Comparison of ENCODE assay signal across 18 cellular contexts in genomic region chr10:75632750-75633462, GRCh38.
DNase-seq lines count a peak whose midpoint lies in the region; TF ChIP-seq lines count a peak whose summit lies in the region.
"Had no signal": no experiment of that assay in that cellular context is flagged by ENCODE, and none has a peak within 500 bp of the region (broad histone marks: within the 10 kb centered on the region; RNA-seq: fewer than 3 reads in every experiment).

No MANE protein-coding gene starts in this region.

- H3K4me3 ChIP-seq in H7 (ENCODE audit: insufficient read depth, low read depth, low read length), result no peak overlapping the region
- no peak overlapping the region for H3K4me3 ChIP-seq in esophagus muscularis mucosa
- H3K4me3 ChIP-seq: thyroid gland had no signal

- peak; percentile 6 for DNase-seq in AG08395 (ENCODE audit: low spot score)
- peak; percentile 22 for DNase-seq in H7
- DNase-seq in esophagus muscularis mucosa (ENCODE audit: extremely low spot score), result no peak
- DNase-seq in iPS-NIHi7 (ENCODE audit: extremely low spot score), result peak; percentile 21
- DNase-seq in occipital lobe (lab: John Stamatoyannopoulos, UW), result no peak
- DNase-seq in NCI-H446 (lab: John Stamatoyannopoulos, UW), result no peak
- no peak for DNase-seq in hypothalamus (lab: John Stamatoyannopoulos, UW)
- no peak for DNase-seq in germinal center (ENCODE audit: low spot score)
- DNase-seq: activated CD4-positive, alpha-beta T cell treated with anti-CD3 and anti-CD28 coated beads for 36 hours; activated CD8-positive, alpha-beta memory T cell treated with anti-CD3 and anti-CD28 coated beads, Interleukin-2, amount 10 ng/mL, durations not matched to agents 7 days and 5 days; activated naive CD8-positive, alpha-beta T cell treated with anti-CD3 and anti-CD28 coated beads, Interleukin-2, amount 50 U/mL, for 24 hours; caudate nucleus; CD4-positive, alpha-beta T cell; DMS79; effector CD8-positive, alpha-beta T cell; IMR-90; NCI-H187; thyroid gland had no signal

- no peaks in the 10 kb centered on the region for H3K9me3 ChIP-seq in esophagus muscularis mucosa
- H3K9me3 ChIP-seq: thyroid gland had no signal

- H3K27ac ChIP-seq in esophagus muscularis mucosa (replicated peaks in 1 of 4), result peak overlapping the region; percentile 39 to 69 (median 66)
- H3K27ac ChIP-seq: thyroid gland had no signal

- H3K36me3 ChIP-seq in H7 (replicated peaks; ENCODE audit: control insufficient read depth, insufficient read depth, low read length), result no peaks in the 10 kb centered on the region
- H3K36me3 ChIP-seq in esophagus muscularis mucosa, result no peaks in the 10 kb centered on the region
- H3K36me3 ChIP-seq: thyroid gland had no signal

- no peak for TF ChIP-seq CTCF in esophagus muscularis mucosa (IDR thresholded peaks at IDR 0.05)

- WGBS in esophagus muscularis mucosa, result 64% methylated on average over 8 of the region's 8 CpGs

- H3K27me3 ChIP-seq in H7 (ENCODE audit: control insufficient read depth, insufficient read depth, low read length) (no peaks in the 10 kb centered on the region; the same call in 1 of the 2 replicates), esophagus muscularis mucosa (no peaks in the 10 kb centered on the region)
- H3K27me3 ChIP-seq: thyroid gland had no signal

- TF ChIP-seq POLR2A in esophagus muscularis mucosa (IDR thresholded peaks at IDR 0.05; ENCODE audit: low read depth), result no peak

- no peak for TF ChIP-seq EP300 in esophagus muscularis mucosa (IDR thresholded peaks at IDR 0.05)

- H3K4me1 ChIP-seq in esophagus muscularis mucosa, result peaks cover 0 to 6% (median 3%) of the 10 kb centered on the region in 4 donors
- H3K4me1 ChIP-seq: thyroid gland had no signal

- intact Hi-C loops in esophagus muscularis mucosa (cut with DNase I), result no loop called here

Comparison
In these comparisons a context has a peak if more than half of its experiments do, and no peak if none do; other contexts are left out.
1. DNase-seq: peak in AG08395 (single experiment), H7 (single experiment) and iPS-NIHi7 (single experiment); none in esophagus muscularis mucosa (single experiment), occipital lobe (single experiment), NCI-H446 (0 of 2), hypothalamus (0 of 51) and germinal center (single experiment).